Comparison of ENCODE assay signal across 18 cellular contexts in genomic region chr3:97991278-97991652, GRCh38. TPM values are rescaled to one million over a fixed set of nuclear protein-coding genes. Genes with fewer than 3 reads are reported as not detected.
DNase-seq lines count a peak whose midpoint lies in the region; ATAC-seq and TF ChIP-seq lines count a peak whose summit lies in the region.
"Had no signal": no experiment of that assay in that cellular context is flagged by ENCODE, and none has a peak within 500 bp of the region (broad histone marks: within the 10 kb centered on the region; RNA-seq: fewer than 3 reads in every experiment).

No MANE protein-coding gene starts in this region.

- no peak overlapping the region for H3K27ac ChIP-seq in IMR-90 (ENCODE audit: insufficient read depth, low read length)
- H3K27ac ChIP-seq in rectal smooth muscle tissue (ENCODE audit: low read depth, low read length): no peak overlapping the region
- no peak overlapping the region for H3K27ac ChIP-seq in aorta (ENCODE audit: low read depth in 1 of 2, low read length in 2 of 2)
- H3K27ac ChIP-seq: neutrophil, right atrium auricular region, WERI-Rb-1 had no signal

- H3K4me1 ChIP-seq in IMR-90 (ENCODE audit: control insufficient read depth, insufficient read depth, low read length) (no peaks in the 10 kb centered on the region), rectal smooth muscle tissue (ENCODE audit: control insufficient read depth, insufficient read depth, low read length) (peaks cover 6% of the 10 kb centered on the region), aorta (ENCODE audit: control insufficient read depth in 1 of 2, insufficient read depth in 2 of 2, low read length in 2 of 2) (no peaks in the 10 kb centered on the region)
- H3K4me1 ChIP-seq: right atrium auricular region had no signal

- no peak for DNase-seq in activated naive CD8-positive, alpha-beta T cell treated with anti-CD3 and anti-CD28 coated beads, Interleukin-2, amount 50 U/mL, for 24 hours
- no peak for DNase-seq in IMR-90
- no peak for DNase-seq in activated T-helper 2 cell treated with anti-CD3 and anti-CD28 coated beads, Interferon-gamma antibody, Interleukin-2, Interleukin-4, amounts not matched to agents 10 μg/mL and 5 μg/mL and 100 μg/mL, durations not matched to agents 14 hours and 24 hours and 36 hours (ENCODE audit: low spot score)
- no peak for DNase-seq in 8988T
- no peak for DNase-seq in aorta
- DNase-seq: Calu3, WERI-Rb-1 had no signal

- no peak for ATAC-seq in activated naive CD8-positive, alpha-beta T cell treated with anti-CD3 and anti-CD28 coated beads, Interleukin-2, amount 50 U/mL, for 24 hours
- ATAC-seq in IMR-90 (ENCODE audit: low read depth): no peak
- no peak for ATAC-seq in GM21381 (IDR thresholded peaks at IDR 0.05; ENCODE audit: unreplicated experiment)
- no peak for ATAC-seq in aorta (ENCODE audit: low FRiP score)

- no peak overlapping the region for H3K4me3 ChIP-seq in IMR-90 (ENCODE audit: insufficient read depth, low read depth, low read length)
- H3K4me3 ChIP-seq in rectal smooth muscle tissue (ENCODE audit: low read length): peak overlapping the region; percentile 33
- H3K4me3 ChIP-seq in aorta (ENCODE audit: low read length in 2 of 2): no peak overlapping the region
- H3K4me3 ChIP-seq: right atrium auricular region had no signal

- H3K9me3 Mint-ChIP-seq in activated naive CD8-positive, alpha-beta T cell (ENCODE audit: low read depth): no peaks in the 10 kb centered on the region
- H3K9me3 Mint-ChIP-seq in activated naive CD8-positive, alpha-beta T cell treated with anti-CD3 and anti-CD28 coated beads, Interleukin-2, amount 50 U/mL, for 24 hours: peaks cover 5% of the 10 kb centered on the region
- peaks cover 15% of the 10 kb centered on the region for H3K9me3 Mint-ChIP-seq in activated T-helper 2 cell treated with anti-CD3 and anti-CD28 coated beads, Interferon-gamma antibody, Interleukin-2, Interleukin-4, amounts not matched to agents 10 μg/mL and 5 μg/mL and 100 μg/mL, durations not matched to agents 14 hours and 24 hours and 36 hours

- TF ChIP-seq RAD21 in IMR-90 (IDR thresholded peaks at IDR 0.05; ENCODE audit: low read length): no peak

- H3K4ac ChIP-seq in IMR-90 (ENCODE audit: low read depth, low read length): no peak overlapping the region

- no peak overlapping the region for H3K23ac ChIP-seq in IMR-90 (ENCODE audit: low read depth, low read length)

- no peak for TF ChIP-seq POLR2A in IMR-90 (IDR thresholded peaks at IDR 0.05; ENCODE audit: low read depth, low read length)

- peak overlapping the region; percentile 51; the same call in 1 of the 2 replicates for H3K4me2 ChIP-seq in IMR-90 (ENCODE audit: low read depth, low read length)

- H4K20me1 ChIP-seq in IMR-90 (ENCODE audit: insufficient read depth, low read length): no peaks in the 10 kb centered on the region

- WGBS in IMR-90 (ENCODE audit: extremely low coverage in 2 of 2, insufficient read length in 1 of 2), 2 experiments: no CpG with 5 or more reads among the region's 5 CpGs
- 51% methylated on average over 5 of the region's 5 CpGs for WGBS in aorta, 2 donors

- H3K4me3 Mint-ChIP-seq in activated naive CD8-positive, alpha-beta T cell: peak overlapping the region; percentile 63
- no peak overlapping the region for H3K4me3 Mint-ChIP-seq in activated naive CD8-positive, alpha-beta T cell treated with anti-CD3 and anti-CD28 coated beads, Interleukin-2, amount 50 U/mL, for 24 hours
- peak overlapping the region; percentile 51 for H3K4me3 Mint-ChIP-seq in activated T-helper 2 cell treated with anti-CD3 and anti-CD28 coated beads, Interferon-gamma antibody, Interleukin-2, Interleukin-4, amounts not matched to agents 10 μg/mL and 5 μg/mL and 100 μg/mL, durations not matched to agents 14 hours and 24 hours and 36 hours (ENCODE audit: low read depth)

- no peak overlapping the region for H3K27ac Mint-ChIP-seq in activated naive CD8-positive, alpha-beta T cell
- no peak overlapping the region for H3K27ac Mint-ChIP-seq in activated naive CD8-positive, alpha-beta T cell treated with anti-CD3 and anti-CD28 coated beads, Interleukin-2, amount 50 U/mL, for 24 hours
- H3K27ac Mint-ChIP-seq in activated T-helper 2 cell treated with anti-CD3 and anti-CD28 coated beads, Interferon-gamma antibody, Interleukin-2, Interleukin-4, amounts not matched to agents 10 μg/mL and 5 μg/mL and 100 μg/mL, durations not matched to agents 14 hours and 24 hours and 36 hours: no peak overlapping the region

- TF ChIP-seq CTCF in IMR-90 (conservative IDR thresholded peaks at IDR 0.05; ENCODE audit: low read depth, low read length): no peak

- no peaks in the 10 kb centered on the region for H3K9me1 ChIP-seq in IMR-90 (ENCODE audit: insufficient read depth, low read length)

- H3K9ac ChIP-seq in IMR-90 (ENCODE audit: low read depth, low read length): no peak overlapping the region
- no peak overlapping the region for H3K9ac ChIP-seq in rectal smooth muscle tissue (ENCODE audit: low read length)

- CTCF ChIA-PET in IMR-90 (lab: Yijun Ruan, JAX): no interaction called here

- H3K14ac ChIP-seq in IMR-90 (replicated peaks; ENCODE audit: low read depth, low read length): no peak overlapping the region

- H3K4me1 Mint-ChIP-seq in activated naive CD8-positive, alpha-beta T cell (ENCODE audit: low read depth): peaks cover 19% of the 10 kb centered on the region
- peaks cover 17% of the 10 kb centered on the region for H3K4me1 Mint-ChIP-seq in activated naive CD8-positive, alpha-beta T cell treated with anti-CD3 and anti-CD28 coated beads, Interleukin-2, amount 50 U/mL, for 24 hours
- peaks cover 25% of the 10 kb centered on the region for H3K4me1 Mint-ChIP-seq in activated T-helper 2 cell treated with anti-CD3 and anti-CD28 coated beads, Interferon-gamma antibody, Interleukin-2, Interleukin-4, amounts not matched to agents 10 μg/mL and 5 μg/mL and 100 μg/mL, durations not matched to agents 14 hours and 24 hours and 36 hours (ENCODE audit: low read depth)

- dilution Hi-C loops in IMR-90 (cut with HindIII; ENCODE audit: low sequenced_read_pairs, unreplicated experiment): no loop called here

- no peak overlapping the region for H4K8ac ChIP-seq in IMR-90 (ENCODE audit: low read depth in 2 of 2, low read length in 2 of 2)

- no peaks in the 10 kb centered on the region for H3K9me3 ChIP-seq in IMR-90 (ENCODE audit: control insufficient read depth, insufficient read depth, low read length)
- no peaks in the 10 kb centered on the region for H3K9me3 ChIP-seq in aorta (ENCODE audit: control insufficient read depth, low read length)
- H3K9me3 ChIP-seq: neutrophil, right atrium auricular region had no signal

- H2AFZ ChIP-seq in IMR-90 (replicated peaks; ENCODE audit: low read length, poor library complexity): no peak overlapping the region

- no peak overlapping the region for H3K18ac ChIP-seq in IMR-90 (ENCODE audit: low read depth, low read length)

- no peak overlapping the region for H3K56ac ChIP-seq in IMR-90 (ENCODE audit: extremely low read depth, insufficient read depth, low read length)

- in situ Hi-C loops in IMR-90 (cut with MboI; ENCODE audit: low sequenced_read_pairs): no loop called here

- H3K27me3 ChIP-seq in IMR-90 (ENCODE audit: control insufficient read depth, insufficient read depth, low read length): peaks cover 3% of the 10 kb centered on the region; the same call in 1 of the 2 replicates
- peaks cover 2% of the 10 kb centered on the region for H3K27me3 ChIP-seq in rectal smooth muscle tissue (ENCODE audit: control insufficient read depth, insufficient read depth, low read length)
- no peaks in the 10 kb centered on the region for H3K27me3 ChIP-seq in aorta (ENCODE audit: control insufficient read depth in 1 of 2, insufficient read depth in 2 of 2, low read length in 1 of 2)
- H3K27me3 ChIP-seq: neutrophil, right atrium auricular region had no signal

- H3K79me1 ChIP-seq in IMR-90 (ENCODE audit: low read depth in 1 of 2, low read length in 2 of 2): no peaks in the 10 kb centered on the region

- H3K36me3 ChIP-seq in IMR-90 (ENCODE audit: control insufficient read depth, insufficient read depth, low read length): no peaks in the 10 kb centered on the region
- no peaks in the 10 kb centered on the region for H3K36me3 ChIP-seq in rectal smooth muscle tissue (ENCODE audit: control insufficient read depth, insufficient read depth, low read length)
- no peaks in the 10 kb centered on the region for H3K36me3 ChIP-seq in aorta (ENCODE audit: control insufficient read depth in 1 of 2, insufficient read depth in 2 of 2, low read length in 1 of 2)
- H3K36me3 ChIP-seq: neutrophil, right atrium auricular region, WERI-Rb-1 had no signal

- no peak overlapping the region for H4K5ac ChIP-seq in IMR-90 (ENCODE audit: low read depth, low read length)

- BruUV-seq in IMR-90 (replicated peaks; lab: Mats Ljungman, UMichigan): no TSS peak

- POLR2A ChIA-PET in IMR-90 (lab: Charles Lee; ENCODE audit: unreplicated experiment): no interaction called here

- intact Hi-C loops in IMR-90 (cut with micrococcal nuclease) (no loop called here), aorta (cut with DNase I) (no loop called here)
- intact Hi-C loops in activated T-helper 2 cell treated with anti-CD3 and anti-CD28 coated beads, Interferon-gamma antibody, Interleukin-2, Interleukin-4, amounts not matched to agents 10 μg/mL and 5 μg/mL and 100 μg/mL, durations not matched to agents 14 hours and 24 hours and 36 hours (cut with micrococcal nuclease): loop anchor here (2.0 kb wide), 1 partner anchor 18 kb away; the partner anchor contains the start of gene RIOX2

- no peak overlapping the region for H2BK120ac ChIP-seq in IMR-90 (ENCODE audit: low read depth, low read length)

- H2BK15ac ChIP-seq in IMR-90 (ENCODE audit: low read depth, low read length): no peak overlapping the region

- no peaks in the 10 kb centered on the region for H3K36me3 Mint-ChIP-seq in activated naive CD8-positive, alpha-beta T cell
- H3K36me3 Mint-ChIP-seq in activated naive CD8-positive, alpha-beta T cell treated with anti-CD3 and anti-CD28 coated beads, Interleukin-2, amount 50 U/mL, for 24 hours (ENCODE audit: low read depth): no peaks in the 10 kb centered on the region
- peaks cover 9% of the 10 kb centered on the region for H3K36me3 Mint-ChIP-seq in activated T-helper 2 cell treated with anti-CD3 and anti-CD28 coated beads, Interferon-gamma antibody, Interleukin-2, Interleukin-4, amounts not matched to agents 10 μg/mL and 5 μg/mL and 100 μg/mL, durations not matched to agents 14 hours and 24 hours and 36 hours (ENCODE audit: low read depth)

- no peak overlapping the region for H2BK20ac ChIP-seq in IMR-90 (ENCODE audit: low read depth, low read length)

- H2BK5ac ChIP-seq in IMR-90 (ENCODE audit: low read depth, low read length, poor library complexity, severe bottlenecking): no peak overlapping the region

- no peak overlapping the region for H2AK9ac ChIP-seq in IMR-90 (replicated peaks; ENCODE audit: low read depth, low read length, poor library complexity)

- H3K27me3 Mint-ChIP-seq in activated naive CD8-positive, alpha-beta T cell: no peaks in the 10 kb centered on the region
- H3K27me3 Mint-ChIP-seq in activated naive CD8-positive, alpha-beta T cell treated with anti-CD3 and anti-CD28 coated beads, Interleukin-2, amount 50 U/mL, for 24 hours: no peaks in the 10 kb centered on the region
- H3K27me3 Mint-ChIP-seq in activated T-helper 2 cell treated with anti-CD3 and anti-CD28 coated beads, Interferon-gamma antibody, Interleukin-2, Interleukin-4, amounts not matched to agents 10 μg/mL and 5 μg/mL and 100 μg/mL, durations not matched to agents 14 hours and 24 hours and 36 hours (ENCODE audit: low read depth): peaks cover 6% of the 10 kb centered on the region

- H2AK5ac ChIP-seq in IMR-90 (ENCODE audit: low read depth, low read length): no peak overlapping the region

- H4K91ac ChIP-seq in IMR-90 (ENCODE audit: insufficient read depth, low read depth, low read length): no peak overlapping the region

RNA-seq across cellular contexts. Expression of gene RIOX2, which starts 19.0 kb away (rescaled TPM):
- total RNA-seq in IMR-90 (2012; rRNA removed) (26.7 and 27.8 TPM in 2 replicates), aorta (10 to 100 TPM; 15.7 to 25.8 TPM)
- polyA plus RNA-seq in IMR-90 (2012; rRNA removed) (15.1 and 17.2 TPM in 2 replicates), aorta (10 to 100 TPM in 1 of 2 donors, 1 to 10 TPM in 1; 6.3 to 12.7 TPM)
- 5.2 and 6.4 TPM in 2 replicates for polyA plus RNA-seq in IMR-90 (2012; cell fraction: cytosol; rRNA removed)
- 11.3 and 26.8 TPM in 2 replicates for polyA plus RNA-seq in IMR-90 (2012; cell fraction: nucleus; rRNA removed; ENCODE audit: low replicate concordance)
- 59.9 and 63.2 TPM in 2 replicates for total RNA-seq in activated T-helper 2 cell treated with anti-CD3 and anti-CD28 coated beads, Interferon-gamma antibody, Interleukin-2, Interleukin-4, amounts not matched to agents 10 μg/mL and 5 μg/mL and 100 μg/mL, durations not matched to agents 14 hours and 24 hours and 36 hours

RNA-seq across cellular contexts. Expression of gene GABRR3, which starts 43.9 kb away (rescaled TPM):
- not detected in 2 replicates for total RNA-seq in IMR-90 (2012; rRNA removed)
- not detected in 2 replicates for polyA plus RNA-seq in IMR-90 (2012; rRNA removed)
- polyA plus RNA-seq in IMR-90 (2012; cell fraction: cytosol; rRNA removed): not detected in 2 replicates
- not detected in 2 replicates for polyA plus RNA-seq in IMR-90 (2012; cell fraction: nucleus; rRNA removed; ENCODE audit: low replicate concordance)
- total RNA-seq in activated T-helper 2 cell treated with anti-CD3 and anti-CD28 coated beads, Interferon-gamma antibody, Interleukin-2, Interleukin-4, amounts not matched to agents 10 μg/mL and 5 μg/mL and 100 μg/mL, durations not matched to agents 14 hours and 24 hours and 36 hours: not detected in 2 replicates
- total RNA-seq in aorta: not detected
- polyA plus RNA-seq in aorta: not detected
- total RNA-seq: astrocyte, Calu3, fibroblast of villous mesenchyme, HT1080, kidney epithelial cell, LHCN-M2, right atrium auricular region, RPMI7951 had no signal
